21 cellular contexts compared by ENCODE assay signal in genomic region chr11:117380676-117381075, GRCh38.
"Had no signal": no experiment of that assay in that cellular context is flagged by ENCODE, and none has a peak within 500 bp of the region (broad histone marks: within the 10 kb centered on the region; RNA-seq: fewer than 3 reads in every experiment).

No MANE protein-coding gene starts in this region.

- H3K4me1 ChIP-seq: gastrocnemius medialis, neural progenitor cell, psoas muscle, stomach, thyroid gland, vagina had no signal

- H3K4me3 ChIP-seq: coronary artery, gastrocnemius medialis, neural progenitor cell, psoas muscle, stomach, thyroid gland, vagina had no signal

- H3K27ac Mint-ChIP-seq: effector memory CD8-positive, alpha-beta T cell; naive thymus-derived CD4-positive, alpha-beta T cell; nephron; neural progenitor cell had no signal

- H3K27ac ChIP-seq: coronary artery, gastrocnemius medialis, neural progenitor cell, psoas muscle, stomach, thyroid gland, vagina had no signal

- DNase-seq: effector memory CD8-positive, alpha-beta T cell; gastrocnemius medialis; head of caudate nucleus; mesenchymal stem cell; midbrain; naive thymus-derived CD4-positive, alpha-beta T cell; psoas muscle; right cardiac atrium; small intestine; stimulated activated CD4-positive, alpha-beta T cell treated with anti-CD3 and anti-CD28 coated beads, Interleukin-12 subunit alpha, Interleukin-12 subunit beta, amount 100 ng/mL, for 4 hours; stimulated activated CD4-positive, alpha-beta T cell treated with anti-CD3 and anti-CD28 coated beads, Interleukin-1b, Interleukin-23, amount 100 ng/mL, for 48 hours; stimulated activated CD4-positive, alpha-beta T cell treated with anti-CD3 and anti-CD28 coated beads, Interleukin-4, amount 100 ng/mL, for 1 hour; stimulated activated CD8-positive, alpha-beta memory T cell treated with anti-CD3 and anti-CD28 coated beads, Interleukin-4, amount 100 ng/mL, for 48 hours; stimulated activated naive CD4-positive, alpha-beta T cell treated with Interleukin-2 at 50 U/mL for 16 hours; stomach; thyroid gland; trophoblast cell had no signal

- H3K4me3 Mint-ChIP-seq: effector memory CD8-positive, alpha-beta T cell; naive thymus-derived CD4-positive, alpha-beta T cell; nephron; neural progenitor cell had no signal

- H3K27me3 ChIP-seq: gastrocnemius medialis, neural progenitor cell, stomach, thyroid gland, vagina had no signal

- H3K9me3 ChIP-seq: gastrocnemius medialis, psoas muscle, stomach, thyroid gland, vagina had no signal

- ATAC-seq: effector memory CD8-positive, alpha-beta T cell; gastrocnemius medialis; naive thymus-derived CD4-positive, alpha-beta T cell; psoas muscle; right cardiac atrium had no signal

- H3K4me1 Mint-ChIP-seq: nephron had no signal

- H3K27me3 Mint-ChIP-seq: effector memory CD8-positive, alpha-beta T cell; naive thymus-derived CD4-positive, alpha-beta T cell had no signal

- H3K36me3 ChIP-seq: neural progenitor cell had no signal

- H3K9me3 Mint-ChIP-seq: effector memory CD8-positive, alpha-beta T cell; naive thymus-derived CD4-positive, alpha-beta T cell; nephron; neural progenitor cell had no signal
